ENCODE assay signal across 29 cellular contexts in genomic region chr6:105382918-105383317, GRCh38.
"Had no signal": no experiment of that assay in that cellular context is flagged by ENCODE, and none has a peak within 500 bp of the region (broad histone marks: within the 10 kb centered on the region; RNA-seq: fewer than 3 reads in every experiment).

No MANE protein-coding gene starts in this region.

- H3K4me1 Mint-ChIP-seq: nephron had no signal

- H3K27me3 ChIP-seq: adrenal gland, neutrophil, right lobe of liver, thyroid gland had no signal

- H3K9me3 ChIP-seq: adrenal gland, left ventricle myocardium inferior, neutrophil, right lobe of liver, thyroid gland had no signal

- H3K36me3 ChIP-seq: adrenal gland, left ventricle myocardium inferior, neutrophil, right lobe of liver, thyroid gland had no signal

- H3K27ac ChIP-seq: adrenal gland, coronary artery, left ventricle myocardium inferior, neutrophil, right lobe of liver, skin epidermis, thyroid gland had no signal

- H3K4me1 ChIP-seq: adrenal gland, right lobe of liver had no signal

- ATAC-seq: effector memory CD8-positive, alpha-beta T cell; right lobe of liver; stimulated activated naive CD8-positive, alpha-beta T cell treated with anti-CD3 and anti-CD28 coated beads, Interleukin-15, amount 100 ng/mL, for 72 hours had no signal

- DNase-seq: activated CD4-positive, alpha-beta memory T cell treated with anti-CD3 and anti-CD28 coated beads for 36 hours; activated CD4-positive, alpha-beta T cell treated with anti-CD3 and anti-CD28 coated beads, Interleukin-2, amount 10 ng/mL, durations not matched to agents 24 days and 14 days; activated CD4-positive, CD25-positive, alpha-beta regulatory T cell treated with anti-CD3 and anti-CD28 coated beads, Interleukin-2, amount 50 U/mL, for 72 hours; activated CD8-positive, alpha-beta memory T cell treated with anti-CD3 and anti-CD28 coated beads, Interleukin-2, amount 50 U/mL, for 4 hours; activated effector memory CD4-positive, alpha-beta T cell treated with anti-CD3 and anti-CD28 coated beads, Interleukin-2, amount 50 U/mL, for 16 hours; activated naive CD4-positive, alpha-beta T cell treated with anti-CD3 and anti-CD28 coated beads for 36 hours; activated naive CD8-positive, alpha-beta T cell treated with anti-CD3 and anti-CD28 coated beads for 36 hours; activated T-cell treated with anti-CD3 and anti-CD28 coated beads, Interleukin-2, amount 50 U/mL, for 1 hour; adrenal gland; aorta; effector memory CD8-positive, alpha-beta T cell; foreskin melanocyte; islet precursor cell; left ventricle myocardium inferior; mesendoderm; right lobe of liver; stimulated activated CD4-positive, alpha-beta T cell treated with anti-CD3 and anti-CD28 coated beads, Interleukin-12 subunit alpha, Interleukin-12 subunit beta, amount 100 ng/mL, for 4 hours; stimulated activated CD4-positive, alpha-beta T cell treated with anti-CD3 and anti-CD28 coated beads, Interleukin-4, amount 100 ng/mL, for 1 hour; stimulated activated naive CD8-positive, alpha-beta T cell treated with anti-CD3 and anti-CD28 coated beads, Interleukin-15, amount 100 ng/mL, for 72 hours; T-helper 2 cell; thyroid gland had no signal

- H3K4me3 Mint-ChIP-seq: activated CD4-positive, alpha-beta memory T cell treated with anti-CD3 and anti-CD28 coated beads for 36 hours; activated CD4-positive, alpha-beta T cell treated with anti-CD3 and anti-CD28 coated beads, Interleukin-2, amount 10 ng/mL, durations not matched to agents 24 days and 14 days; activated naive CD4-positive, alpha-beta T cell treated with anti-CD3 and anti-CD28 coated beads for 36 hours; activated naive CD8-positive, alpha-beta T cell treated with anti-CD3 and anti-CD28 coated beads for 36 hours; activated T-helper 1 cell treated with anti-CD3 and anti-CD28 coated beads, Interleukin-12 subunit alpha, Interleukin-12 subunit beta, Interleukin-2, Interleukin-4 antibody, amounts not matched to agents 30 ng/mL and 10 ng/mL and 1 ng/mL, durations not matched to agents 14 hours and 24 hours and 36 hours; brain; nephron; stimulated activated naive CD8-positive, alpha-beta T cell treated with anti-CD3 and anti-CD28 coated beads, Interleukin-15, amount 100 ng/mL, for 72 hours had no signal

- H3K27me3 Mint-ChIP-seq: activated CD4-positive, alpha-beta memory T cell treated with anti-CD3 and anti-CD28 coated beads for 36 hours; activated CD4-positive, alpha-beta T cell treated with anti-CD3 and anti-CD28 coated beads, Interleukin-2, amount 10 ng/mL, durations not matched to agents 24 days and 14 days; activated naive CD8-positive, alpha-beta T cell treated with anti-CD3 and anti-CD28 coated beads for 36 hours; brain; effector memory CD8-positive, alpha-beta T cell; progenitor cell of endocrine pancreas; stimulated activated naive CD8-positive, alpha-beta T cell treated with anti-CD3 and anti-CD28 coated beads, Interleukin-15, amount 100 ng/mL, for 72 hours had no signal

- H3K9me3 Mint-ChIP-seq: activated CD4-positive, alpha-beta memory T cell treated with anti-CD3 and anti-CD28 coated beads for 36 hours; activated CD4-positive, alpha-beta T cell treated with anti-CD3 and anti-CD28 coated beads, Interleukin-2, amount 10 ng/mL, durations not matched to agents 24 days and 14 days; activated naive CD4-positive, alpha-beta T cell treated with anti-CD3 and anti-CD28 coated beads for 36 hours; activated naive CD8-positive, alpha-beta T cell treated with anti-CD3 and anti-CD28 coated beads for 36 hours; activated T-helper 1 cell treated with anti-CD3 and anti-CD28 coated beads, Interleukin-12 subunit alpha, Interleukin-12 subunit beta, Interleukin-2, Interleukin-4 antibody, amounts not matched to agents 30 ng/mL and 10 ng/mL and 1 ng/mL, durations not matched to agents 14 hours and 24 hours and 36 hours; effector memory CD8-positive, alpha-beta T cell; nephron; stimulated activated naive CD8-positive, alpha-beta T cell treated with anti-CD3 and anti-CD28 coated beads, Interleukin-15, amount 100 ng/mL, for 72 hours had no signal

- H3K4me3 ChIP-seq: adrenal gland, coronary artery, left ventricle myocardium inferior, lung, right lobe of liver, skin epidermis, thyroid gland had no signal

- H3K27ac Mint-ChIP-seq: activated CD4-positive, alpha-beta memory T cell treated with anti-CD3 and anti-CD28 coated beads for 36 hours; activated CD4-positive, alpha-beta T cell treated with anti-CD3 and anti-CD28 coated beads, Interleukin-2, amount 10 ng/mL, durations not matched to agents 24 days and 14 days; activated naive CD4-positive, alpha-beta T cell treated with anti-CD3 and anti-CD28 coated beads for 36 hours; activated naive CD8-positive, alpha-beta T cell treated with anti-CD3 and anti-CD28 coated beads for 36 hours; activated T-helper 1 cell treated with anti-CD3 and anti-CD28 coated beads, Interleukin-12 subunit alpha, Interleukin-12 subunit beta, Interleukin-2, Interleukin-4 antibody, amounts not matched to agents 30 ng/mL and 10 ng/mL and 1 ng/mL, durations not matched to agents 14 hours and 24 hours and 36 hours; nephron; progenitor cell of endocrine pancreas; stimulated activated naive CD8-positive, alpha-beta T cell treated with anti-CD3 and anti-CD28 coated beads, Interleukin-15, amount 100 ng/mL, for 72 hours had no signal
